Comparison of ENCODE assay signal across 9 cellular contexts in the genomic region with DNA sequence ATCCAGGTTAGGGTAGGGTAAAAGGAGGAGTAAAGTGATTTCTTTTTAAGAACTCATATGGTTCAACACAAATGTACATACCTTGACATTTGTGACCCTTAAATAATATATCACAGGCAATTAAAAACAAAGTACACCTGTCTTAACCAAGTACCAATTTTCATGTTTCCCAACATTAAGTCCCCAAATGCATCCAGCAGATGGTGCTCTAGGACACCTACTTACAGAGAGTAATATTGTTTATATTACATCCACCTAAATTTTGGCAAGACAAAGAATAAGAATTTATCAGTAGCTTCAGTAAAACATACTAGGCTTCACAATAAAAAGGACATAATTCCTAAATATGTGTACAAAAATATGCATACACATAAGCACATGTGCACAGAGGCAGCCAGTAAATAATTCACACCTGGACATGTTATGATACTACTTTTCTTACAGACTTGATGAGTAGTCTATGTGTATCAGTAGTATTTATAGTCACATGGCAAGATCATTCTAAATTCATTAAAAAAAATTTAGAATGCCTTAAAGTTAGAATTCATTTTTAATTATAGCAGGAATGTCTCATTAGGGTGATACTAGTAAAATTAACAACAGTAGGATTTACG.
DNase-seq lines count a peak whose midpoint lies in the region; ATAC-seq and TF ChIP-seq lines count a peak whose summit lies in the region.
"Had no signal": no experiment of that assay in that cellular context is flagged by ENCODE, and none has a peak within 500 bp of the region (broad histone marks: within the 10 kb centered on the region; RNA-seq: fewer than 3 reads in every experiment).

No MANE protein-coding gene starts in this region.

- no peaks in the 10 kb centered on the region for H3K36me3 ChIP-seq in colonic mucosa
- H3K36me3 ChIP-seq: BLaER1 had no signal

- H3K4me1 ChIP-seq in colonic mucosa, result no peaks in the 10 kb centered on the region
- H3K4me1 ChIP-seq: BLaER1 had no signal

- peak; percentile 51 for TF ChIP-seq CTCF in colonic mucosa (IDR thresholded peaks at IDR 0.05)

- intact Hi-C loops in colonic mucosa (cut with DNase I), result loop anchor here (5.0 kb wide), 1 partner anchor 299 kb away; no protein-coding TSS in a partner anchor

- ATAC-seq in HG02870 (IDR thresholded peaks at IDR 0.05; ENCODE audit: unreplicated experiment), result peak; percentile 63
- ATAC-seq in HG02623 (IDR thresholded peaks at IDR 0.05; ENCODE audit: unreplicated experiment), result no peak

- H3K27me3 ChIP-seq in colonic mucosa, result no peaks in the 10 kb centered on the region
- H3K27me3 ChIP-seq: BLaER1 had no signal

- H3K4me3 ChIP-seq in colonic mucosa, result no peak overlapping the region
- H3K4me3 ChIP-seq: BLaER1 had no signal

- no peaks in the 10 kb centered on the region for H3K9me3 ChIP-seq in colonic mucosa
- H3K9me3 ChIP-seq: BLaER1 had no signal

- H3K9ac ChIP-seq in colonic mucosa (ENCODE audit: low read depth in 2 of 2, low read length in 2 of 2), result no peak overlapping the region
- H3K9ac ChIP-seq: BLaER1 had no signal

- H3K27ac ChIP-seq in colonic mucosa, result no peak overlapping the region
- H3K27ac ChIP-seq: BLaER1 had no signal

- DNase-seq in DMS153 (lab: John Stamatoyannopoulos, UW), result peak; percentile 26
- DNase-seq in DMS153 treated with DMSO at 0.1 percent for 48 hours (lab: John Stamatoyannopoulos, UW; ENCODE audit: unreplicated experiment), result no peak
- DNase-seq in RKO (ENCODE audit: low spot score), result peak; percentile 63
- DNase-seq in colonic mucosa, result peak; percentile 53
- peak; percentile 70 for DNase-seq in myocyte (ENCODE audit: low read depth)
- DNase-seq in GDM1 (lab: John Stamatoyannopoulos, UW), result no peak

Comparison
In these comparisons a context has a peak if more than half of its experiments do, and no peak if none do; other contexts are left out.
1. DNase-seq: peak in DMS153 (single experiment), RKO (single experiment), colonic mucosa (single experiment) and myocyte (single experiment); none in DMS153 treated with DMSO at 0.1 percent for 48 hours (single experiment) and GDM1 (single experiment).